In genomic region chr20:37299718-37300529, GRCh38 we compare ENCODE assay signal across 18 cellular contexts. TPM values are rescaled to one million over a fixed set of nuclear protein-coding genes. Genes with fewer than 3 reads are reported as not detected.
A peak's percentile ranks its signal among the peaks of the same experiment; 100 is the strongest.
DNase-seq lines count a peak whose midpoint lies in the region; ATAC-seq, FAIRE-seq and TF ChIP-seq lines count a peak whose summit lies in the region.
"Had no signal": no experiment of that assay in that cellular context is flagged by ENCODE, and none has a peak within 500 bp of the region (broad histone marks: within the 10 kb centered on the region; RNA-seq: fewer than 3 reads in every experiment).

No MANE protein-coding gene starts in this region.

- CTCF ChIA-PET in Calu3 (lab: Charles Lee): interaction anchor here (0.5 to 0.8 kb wide), 4 partner anchors 19 to 134 kb away, joined by 3 to 9 read pairs (median 4); partner anchors contain the start of gene SRC

- H3K18ac ChIP-seq in mesendoderm (ENCODE audit: low read length): no peak overlapping the region

- H3K9me3 ChIP-seq in right atrium auricular region (no peaks in the 10 kb centered on the region), aorta (ENCODE audit: control insufficient read depth, low read length) (no peaks in the 10 kb centered on the region)
- H3K9me3 ChIP-seq: psoas muscle had no signal

- H3K36me3 Mint-ChIP-seq in dendritic cell treated with granulocyte-macrophage colony-stimulating factor and Interleukin-4, amounts not matched to agents 40 ng/mL and 50 ng/mL, for 4 days (ENCODE audit: low read depth): peaks cover 70% of the 10 kb centered on the region
- H3K36me3 Mint-ChIP-seq in Calu3 (ENCODE audit: insufficient read depth, unreplicated experiment): peaks cover 27% of the 10 kb centered on the region

- H3K36me3 ChIP-seq in right atrium auricular region: peaks cover 21% of the 10 kb centered on the region
- H3K36me3 ChIP-seq in mesendoderm (ENCODE audit: control insufficient read depth, insufficient read depth, low read length): peaks cover 8% of the 10 kb centered on the region
- H3K36me3 ChIP-seq in aorta (ENCODE audit: control insufficient read depth in 1 of 2, insufficient read depth in 2 of 2, low read length in 1 of 2): peaks cover 0 to 3% of the 10 kb centered on the region in 2 donors

- peaks cover 39% of the 10 kb centered on the region for H3K4me1 Mint-ChIP-seq in dendritic cell treated with granulocyte-macrophage colony-stimulating factor and Interleukin-4, amounts not matched to agents 40 ng/mL and 50 ng/mL, for 4 days (ENCODE audit: low read depth)
- peaks cover 29% of the 10 kb centered on the region for H3K4me1 Mint-ChIP-seq in Calu3 (ENCODE audit: low read depth, unreplicated experiment)

- H3K4me2 ChIP-seq in mesendoderm (ENCODE audit: low read length): no peak overlapping the region

- intact Hi-C loops in Right ventricle myocardium superior (cut with DNase I): no loop called here
- intact Hi-C loops in dendritic cell treated with granulocyte-macrophage colony-stimulating factor and Interleukin-4, amounts not matched to agents 40 ng/mL and 50 ng/mL, for 4 days (cut with micrococcal nuclease): no loop called here
- intact Hi-C loops in aorta (cut with DNase I): no loop called here
- intact Hi-C loops in Calu3 (cut with micrococcal nuclease; ENCODE audit: unreplicated experiment): no loop called here

- WGBS in mesendoderm (ENCODE audit: extremely low coverage, insufficient coverage, low lambda C conversion rate): no CpG with 5 or more reads among the region's 6 CpGs
- WGBS in aorta, 2 donors: 60 to 61% methylated on average over 6 of the region's 6 CpGs

- BruUV-seq in Calu3 (replicated peaks; lab: Mats Ljungman, UMichigan): no TSS peak

- H3K4me3 Mint-ChIP-seq in dendritic cell treated with granulocyte-macrophage colony-stimulating factor and Interleukin-4, amounts not matched to agents 40 ng/mL and 50 ng/mL, for 4 days: no peak overlapping the region
- H3K4me3 Mint-ChIP-seq in Calu3 (ENCODE audit: low read depth, unreplicated experiment): no peak overlapping the region
- H3K4me3 Mint-ChIP-seq: activated naive CD8-positive, alpha-beta T cell treated with anti-CD3 and anti-CD28 coated beads, Interleukin-2, amount 10 ng/mL, durations not matched to agents 7 days and 5 days; effector memory CD8-positive, alpha-beta T cell; memory B cell had no signal

- H3K4me1 ChIP-seq in right atrium auricular region: peaks cover 0 to 38% of the 10 kb centered on the region in 2 donors
- H3K4me1 ChIP-seq in mesendoderm (ENCODE audit: control insufficient read depth, low read depth, low read length): no peaks in the 10 kb centered on the region
- peaks cover 0 to 5% of the 10 kb centered on the region in 2 donors for H3K4me1 ChIP-seq in aorta (ENCODE audit: control insufficient read depth in 1 of 2, insufficient read depth in 2 of 2, low read length in 2 of 2)

- no peaks in the 10 kb centered on the region for H3K27me3 Mint-ChIP-seq in dendritic cell treated with granulocyte-macrophage colony-stimulating factor and Interleukin-4, amounts not matched to agents 40 ng/mL and 50 ng/mL, for 4 days
- H3K27me3 Mint-ChIP-seq in Calu3 (ENCODE audit: unreplicated experiment): no peaks in the 10 kb centered on the region
- H3K27me3 Mint-ChIP-seq: activated naive CD8-positive, alpha-beta T cell treated with anti-CD3 and anti-CD28 coated beads, Interleukin-2, amount 10 ng/mL, durations not matched to agents 7 days and 5 days; effector memory CD8-positive, alpha-beta T cell; memory B cell had no signal

- no peak for TF ChIP-seq CTCF in right atrium auricular region (IDR thresholded peaks at IDR 0.05)
- no peak for TF ChIP-seq CTCF in Calu3 (IDR thresholded peaks at IDR 0.05; ENCODE audit: unreplicated experiment)

- H3K27me3 ChIP-seq in right atrium auricular region (no peaks in the 10 kb centered on the region), mesendoderm (ENCODE audit: insufficient read depth, low read length, poor library complexity) (no peaks in the 10 kb centered on the region), aorta (ENCODE audit: control insufficient read depth in 1 of 2, insufficient read depth in 2 of 2, low read length in 1 of 2) (no peaks in the 10 kb centered on the region)

- peaks cover 17% of the 10 kb centered on the region for H3K79me1 ChIP-seq in mesendoderm (ENCODE audit: low read length)

- no peaks in the 10 kb centered on the region for H3K9me3 Mint-ChIP-seq in dendritic cell treated with granulocyte-macrophage colony-stimulating factor and Interleukin-4, amounts not matched to agents 40 ng/mL and 50 ng/mL, for 4 days
- no peaks in the 10 kb centered on the region for H3K9me3 Mint-ChIP-seq in Calu3 (ENCODE audit: low read depth, unreplicated experiment)
- H3K9me3 Mint-ChIP-seq: activated naive CD8-positive, alpha-beta T cell treated with anti-CD3 and anti-CD28 coated beads, Interleukin-2, amount 10 ng/mL, durations not matched to agents 7 days and 5 days; effector memory CD8-positive, alpha-beta T cell; memory B cell had no signal

- H2BK120ac ChIP-seq in mesendoderm (ENCODE audit: low read depth, low read length): no peak overlapping the region

- FAIRE-seq in urothelium cell line (lab: Jason Lieb, UNC): no peak

- H3K4me3 ChIP-seq in right atrium auricular region (no peak overlapping the region), mesendoderm (ENCODE audit: low read length) (no peak overlapping the region), aorta (ENCODE audit: low read length in 2 of 2) (no peak overlapping the region)
- H3K4me3 ChIP-seq: psoas muscle had no signal

- H3K79me2 ChIP-seq in mesendoderm (ENCODE audit: control insufficient read depth, insufficient read depth, low read length): peaks cover 10% of the 10 kb centered on the region

- no peak overlapping the region for H3K4ac ChIP-seq in mesendoderm (ENCODE audit: low read depth, low read length)

- H4K5ac ChIP-seq in mesendoderm (ENCODE audit: low read length): no peak overlapping the region

- no peak overlapping the region for H2BK5ac ChIP-seq in mesendoderm (ENCODE audit: low read length)

- peak overlapping the region; percentile 1 for H3K27ac Mint-ChIP-seq in dendritic cell treated with granulocyte-macrophage colony-stimulating factor and Interleukin-4, amounts not matched to agents 40 ng/mL and 50 ng/mL, for 4 days
- no peak overlapping the region for H3K27ac Mint-ChIP-seq in Calu3 (ENCODE audit: unreplicated experiment)
- H3K27ac Mint-ChIP-seq: activated naive CD8-positive, alpha-beta T cell treated with anti-CD3 and anti-CD28 coated beads, Interleukin-2, amount 10 ng/mL, durations not matched to agents 7 days and 5 days; memory B cell had no signal

- H3K27ac ChIP-seq in right atrium auricular region: peak overlapping the region in 1 of 2 donors; percentile 8
- H3K27ac ChIP-seq in mesendoderm (ENCODE audit: low read depth, low read length): no peak overlapping the region
- H3K27ac ChIP-seq in aorta (ENCODE audit: low read depth in 1 of 2, low read length in 2 of 2): peak overlapping the region; percentile 59 to 94
- H3K27ac ChIP-seq: psoas muscle had no signal

- ATAC-seq in Right ventricle myocardium superior (ENCODE audit: poor library complexity): peak; percentile 44
- peak; percentile 39 for ATAC-seq in aorta (ENCODE audit: low FRiP score)
- no peak for ATAC-seq in GM21515 (IDR thresholded peaks at IDR 0.05; ENCODE audit: unreplicated experiment)
- ATAC-seq: effector memory CD8-positive, alpha-beta T cell; psoas muscle had no signal

- H2BK15ac ChIP-seq in mesendoderm (replicated peaks; ENCODE audit: low read depth): no peak overlapping the region

- no peak overlapping the region for H3K23ac ChIP-seq in mesendoderm (ENCODE audit: low read length)

- DNase-seq in Right ventricle myocardium superior: no peak
- DNase-seq in right atrium auricular region (ENCODE audit: low spot score): no peak
- DNase-seq in mesendoderm: no peak
- DNase-seq in aorta: peak in 1 of 2 donors; percentile 55
- no peak for DNase-seq in Calu3
- DNase-seq in urothelium cell line (ENCODE audit: low spot score): no peak
- DNase-seq: ACHN; activated CD8-positive, alpha-beta memory T cell treated with anti-CD3 and anti-CD28 coated beads for 24 hours; activated naive CD8-positive, alpha-beta T cell treated with anti-CD3 and anti-CD28 coated beads, Interleukin-2, amount 10 ng/mL, durations not matched to agents 7 days and 5 days; DMS79 treated with DMSO at 0.1 percent for 48 hours; effector memory CD8-positive, alpha-beta T cell; Kasumi-1; psoas muscle had no signal

- no peak overlapping the region for H2AK5ac ChIP-seq in mesendoderm (ENCODE audit: low read length)

- peak overlapping the region; percentile 8 for H3K56ac ChIP-seq in mesendoderm (ENCODE audit: low read length)

- no peak overlapping the region for H4K8ac ChIP-seq in mesendoderm (ENCODE audit: low read depth, low read length)

- no peak overlapping the region for H3K9ac ChIP-seq in mesendoderm (ENCODE audit: low read length)

RNA-seq across cellular contexts. Expression of gene MANBAL, which starts 10.5 kb away (rescaled TPM):
- total RNA-seq in Right ventricle myocardium superior (18.6 TPM), right atrium auricular region (10 to 100 TPM; 13.1 to 17.8 TPM), aorta (10 to 100 TPM; 47.1 to 59.3 TPM), Calu3 (2022) (77.0 and 77.2 TPM in 2 replicates)
- 53.9 TPM for polyA plus RNA-seq in mesendoderm (2013, experiment 1 of 2)
- polyA plus RNA-seq in mesendoderm (2013, experiment 2 of 2): 53.4 TPM
- polyA plus RNA-seq in aorta: 10 to 100 TPM; 61.1 to 86.8 TPM

RNA-seq across cellular contexts. Expression of gene GHRH, which starts 38.3 kb away (rescaled TPM):
- 0.97 TPM for total RNA-seq in Right ventricle myocardium superior
- total RNA-seq in right atrium auricular region: 1 to 10 TPM; 1.5 to 3.6 TPM
- polyA plus RNA-seq in mesendoderm (2013, experiment 1 of 2): not detected
- polyA plus RNA-seq in mesendoderm (2013, experiment 2 of 2): not detected
- not detected for total RNA-seq in aorta
- not detected for polyA plus RNA-seq in aorta
- total RNA-seq in Calu3 (2022): not detected in 2 replicates
- total RNA-seq: activated naive CD8-positive, alpha-beta T cell treated with anti-CD3 and anti-CD28 coated beads, Interleukin-2, amount 10 ng/mL, durations not matched to agents 7 days and 5 days; OCI-LY7; psoas muscle; T-helper 1 cell treated with Interleukin-12 subunit alpha and Interleukin-12 subunit beta and Interleukin-4 antibody, amounts not matched to agents 30 ng/mL and 1 ng/mL, for 36 hours had no signal
- polyA plus RNA-seq: psoas muscle had no signal

RNA-seq across cellular contexts. Expression of gene SRC, which starts 46.0 kb away (rescaled TPM):
- total RNA-seq in Right ventricle myocardium superior (6.7 TPM), right atrium auricular region (10 to 100 TPM in 1 of 2 donors, 1 to 10 TPM in 1; 6.9 to 14.3 TPM), aorta (10 to 100 TPM; 51.3 to 72.4 TPM), Calu3 (2022) (185 and 203 TPM in 2 replicates)
- polyA plus RNA-seq in mesendoderm (2013, experiment 1 of 2): 18.4 TPM
- 19.3 TPM for polyA plus RNA-seq in mesendoderm (2013, experiment 2 of 2)
- polyA plus RNA-seq in aorta: 10 to 100 TPM; 16.7 to 31.1 TPM
